Comparison of ENCODE assay signal across 2 cellular contexts in the genomic region with DNA sequence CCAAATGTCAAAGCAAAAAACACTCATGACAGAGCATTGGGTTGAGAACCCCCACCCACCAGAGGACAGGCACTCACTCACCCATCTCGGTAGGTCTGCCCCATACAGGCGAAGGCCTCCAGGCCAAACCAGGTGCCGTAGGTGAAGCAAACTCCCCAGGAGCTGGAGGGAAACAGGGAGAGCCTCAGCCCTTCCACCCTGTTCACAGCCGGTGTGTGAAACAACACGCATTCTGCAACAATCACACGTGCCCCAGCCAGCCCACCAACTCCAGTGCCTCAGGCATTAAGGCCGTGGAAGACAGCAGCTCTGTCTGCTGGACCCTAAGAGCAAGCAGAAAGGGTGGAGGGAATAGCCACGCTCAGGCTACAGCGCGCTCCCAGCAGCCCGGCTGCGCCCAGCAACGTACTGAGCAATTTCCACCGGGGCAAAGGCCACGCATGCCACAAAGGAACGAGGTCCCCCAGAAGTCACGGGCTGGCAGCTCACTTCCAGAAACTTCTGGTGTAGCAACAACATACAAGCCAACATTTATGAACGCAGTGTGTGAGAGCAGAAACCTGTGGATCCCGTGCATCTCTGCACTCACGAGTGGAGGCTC.
TF ChIP-seq lines count a peak whose summit lies in the region.

No MANE protein-coding gene starts in this region.

TF ChIP-seq in HepG2, 621 proteins besides CTCF, POLR2A, EP300 and RAD21:
- 0 out of 2 replicates have a peak, but pooled peaks have one; percentile 43 for TF ChIP-seq BORCS8-MEF2B (CRISPR knock-in tag; IDR thresholded peaks at IDR 0.05)
- no peak for TF ChIP-seq MZF1 (CRISPR knock-in tag; IDR thresholded peaks at IDR 0.05; ENCODE audit: borderline replicate concordance)

TF ChIP-seq in H1, 55 proteins besides CTCF, POLR2A, EP300 and RAD21:
- no peak for TF ChIP-seq MAX (IDR thresholded peaks at IDR 0.05)
- no peak for TF ChIP-seq SP1 (IDR thresholded peaks at IDR 0.05; ENCODE audit: low read depth, low read length)
- no peak for TF ChIP-seq SIRT6 (IDR thresholded peaks at IDR 0.05; ENCODE audit: low read length)
- TF ChIP-seq, protein P1, sequence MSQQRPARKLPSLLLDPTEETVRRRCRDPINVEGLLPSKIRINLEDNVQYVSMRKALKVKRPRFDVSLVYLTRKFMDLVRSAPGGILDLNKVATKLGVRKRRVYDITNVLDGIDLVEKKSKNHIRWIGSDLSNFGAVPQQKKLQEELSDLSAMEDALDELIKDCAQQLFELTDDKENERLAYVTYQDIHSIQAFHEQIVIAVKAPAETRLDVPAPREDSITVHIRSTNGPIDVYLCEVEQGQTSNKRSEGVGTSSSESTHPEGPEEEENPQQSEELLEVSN (IDR thresholded peaks at IDR 0.05) = no peak
